In genomic region chr5:31645420-31646081, GRCh38 we compare ENCODE assay signal across 21 cellular contexts. TPM values are rescaled to one million over a fixed set of nuclear protein-coding genes. Genes with fewer than 3 reads are reported as not detected.
DNase-seq lines count a peak whose midpoint lies in the region; ATAC-seq lines count a peak whose summit lies in the region.
"Had no signal": no experiment of that assay in that cellular context is flagged by ENCODE, and none has a peak within 500 bp of the region (broad histone marks: within the 10 kb centered on the region; RNA-seq: fewer than 3 reads in every experiment).

No MANE protein-coding gene starts in this region.

- no peak overlapping the region for H3K27ac Mint-ChIP-seq in stimulated activated naive CD8-positive, alpha-beta T cell treated with anti-CD3 and anti-CD28 coated beads, Interleukin-15, amount 100 ng/mL, for 72 hours
- no peak overlapping the region for H3K27ac Mint-ChIP-seq in immature natural killer cell

- peaks cover 10% of the 10 kb centered on the region for H3K27me3 Mint-ChIP-seq in stimulated activated naive CD8-positive, alpha-beta T cell treated with anti-CD3 and anti-CD28 coated beads, Interleukin-15, amount 100 ng/mL, for 72 hours
- peaks cover 1 to 6% (median 3%) of the 10 kb centered on the region in 3 donors for H3K27me3 Mint-ChIP-seq in immature natural killer cell (ENCODE audit: low read depth in 3 of 3)

- no peaks in the 10 kb centered on the region for H3K9me3 Mint-ChIP-seq in stimulated activated naive CD8-positive, alpha-beta T cell treated with anti-CD3 and anti-CD28 coated beads, Interleukin-15, amount 100 ng/mL, for 72 hours
- no peaks in the 10 kb centered on the region for H3K9me3 Mint-ChIP-seq in immature natural killer cell

- no peak overlapping the region for H3K4me3 Mint-ChIP-seq in stimulated activated naive CD8-positive, alpha-beta T cell treated with anti-CD3 and anti-CD28 coated beads, Interleukin-15, amount 100 ng/mL, for 72 hours
- H3K4me3 Mint-ChIP-seq in immature natural killer cell: no peak overlapping the region

- intact Hi-C loops in head of caudate nucleus (cut with DNase I) (no loop called here), left ventricle myocardium superior (cut with micrococcal nuclease) (no loop called here)

- DNase-seq in stimulated activated naive CD8-positive, alpha-beta T cell treated with anti-CD3 and anti-CD28 coated beads, Interleukin-15, amount 100 ng/mL, for 72 hours: no peak
- no peak for DNase-seq in stimulated activated naive CD8-positive, alpha-beta T cell treated with anti-CD3 and anti-CD28 coated beads, Interleukin-15, Interleukin-2, amounts not matched to agents 100 U/mL and 50 U/mL, for 24 hours
- peak in 36 of 42 donors; percentile 24 to 79 (median 54) for DNase-seq in head of caudate nucleus
- peak; percentile 60 for DNase-seq in left ventricle myocardium superior
- DNase-seq in activated CD8-positive, alpha-beta memory T cell treated with anti-CD3 and anti-CD28 coated beads for 24 hours: no peak
- DNase-seq in immature natural killer cell: no peak
- DNase-seq in pons (ENCODE audit: low spot score): no peak
- DNase-seq: 8988T, ACHN, Calu3, DND-41, Karpas-422, NCI-H1092 treated with DMSO at 0.1 percent for 48 hours, NCI-H1436, NCI-H187, NCI-H2171 treated with DMSO at 0.1 percent for 48 hours, NCI-H446, NCI-H524 treated with DMSO at 0.1 percent for 48 hours, NCI-H774 had no signal

- peak; percentile 41 for ATAC-seq in stimulated activated naive CD8-positive, alpha-beta T cell treated with anti-CD3 and anti-CD28 coated beads, Interleukin-15, amount 100 ng/mL, for 72 hours
- ATAC-seq in stimulated activated naive CD8-positive, alpha-beta T cell treated with anti-CD3 and anti-CD28 coated beads, Interleukin-15, Interleukin-2, amounts not matched to agents 100 U/mL and 50 U/mL, for 24 hours: no peak
- ATAC-seq in left ventricle myocardium superior (peak; percentile 91), GM18868 (IDR thresholded peaks at IDR 0.05; ENCODE audit: unreplicated experiment) (no peak)
- ATAC-seq: HepG2 had no signal

- no peaks in the 10 kb centered on the region for H3K4me1 Mint-ChIP-seq in stimulated activated naive CD8-positive, alpha-beta T cell treated with anti-CD3 and anti-CD28 coated beads, Interleukin-15, amount 100 ng/mL, for 72 hours
- H3K4me1 Mint-ChIP-seq in immature natural killer cell: no peaks in the 10 kb centered on the region

- no peaks in the 10 kb centered on the region for H3K36me3 Mint-ChIP-seq in immature natural killer cell

RNA-seq across cellular contexts. Expression of gene PDZD2, which starts 6.6 kb away (rescaled TPM):
- 80.1 TPM for total RNA-seq in left ventricle myocardium superior
- polyA plus RNA-seq in immature natural killer cell: under 1 TPM in 1 of 3 donors, not detected in 2; 0.37 TPM
- total RNA-seq: HepG2 had no signal

Comparison
In these comparisons a context has a peak if more than half of its experiments do, and no peak if none do; other contexts are left out.
1. ATAC-seq: peak in stimulated activated naive CD8-positive, alpha-beta T cell treated with anti-CD3 and anti-CD28 coated beads, Interleukin-15, amount 100 ng/mL, for 72 hours (single experiment) and left ventricle myocardium superior (single experiment); none in stimulated activated naive CD8-positive, alpha-beta T cell treated with anti-CD3 and anti-CD28 coated beads, Interleukin-15, Interleukin-2, amounts not matched to agents 100 U/mL and 50 U/mL, for 24 hours (single experiment) and GM18868 (single experiment).
2. DNase-seq: peak in head of caudate nucleus (36 of 42) and left ventricle myocardium superior (single experiment); none in stimulated activated naive CD8-positive, alpha-beta T cell treated with anti-CD3 and anti-CD28 coated beads, Interleukin-15, amount 100 ng/mL, for 72 hours (0 of 2), stimulated activated naive CD8-positive, alpha-beta T cell treated with anti-CD3 and anti-CD28 coated beads, Interleukin-15, Interleukin-2, amounts not matched to agents 100 U/mL and 50 U/mL, for 24 hours (single experiment), activated CD8-positive, alpha-beta memory T cell treated with anti-CD3 and anti-CD28 coated beads for 24 hours (single experiment), immature natural killer cell (0 of 3) and pons (single experiment).